Comparison of ENCODE assay signal across 22 cellular contexts in genomic region chr21:44293551-44294231, GRCh38. TPM values are rescaled to one million over a fixed set of nuclear protein-coding genes. Genes with fewer than 3 reads are reported as not detected.
A peak's percentile ranks its signal among the peaks of the same experiment; 100 is the strongest.
DNase-seq lines count a peak whose midpoint lies in the region; ATAC-seq and TF ChIP-seq lines count a peak whose summit lies in the region.
"Had no signal": no experiment of that assay in that cellular context is flagged by ENCODE, and none has a peak within 500 bp of the region (broad histone marks: within the 10 kb centered on the region; RNA-seq: fewer than 3 reads in every experiment).

No MANE protein-coding gene starts in this region.

- CTCF ChIA-PET in CD4-positive, alpha-beta memory T cell (lab: Charles Lee; ENCODE audit: partially characterized antibody), result no interaction called here

- in situ Hi-C loops in brain microvascular endothelial cell (cut with HindIII; ENCODE audit: low pct_ligation_motif_present, low sequenced_read_pairs), result no loop called here

- no peak for TF ChIP-seq CTCF in brain microvascular endothelial cell (IDR thresholded peaks at IDR 0.05; ENCODE audit: low read depth, low read length, missing control alignments)

- no peak overlapping the region for H3K4me3 ChIP-seq in CD4-positive, alpha-beta memory T cell (ENCODE audit: low read length in 2 of 2)
- no peak overlapping the region for H3K4me3 ChIP-seq in brain microvascular endothelial cell (ENCODE audit: low read depth, low read length)
- H3K4me3 ChIP-seq: gastrocnemius medialis had no signal

- intact Hi-C loops in CD4-positive, alpha-beta memory T cell (cut with micrococcal nuclease), result no loop called here
- intact Hi-C loops in sciatic nerve (cut with DNase I), result no loop called here

- H3K9me3 Mint-ChIP-seq in CD4-positive, alpha-beta memory T cell, result peaks cover 0 to 1% (median 0%) of the 10 kb centered on the region in 8 donors
- H3K9me3 Mint-ChIP-seq in T-helper 2 cell treated with Interferon-gamma antibody and Interleukin-4, amounts not matched to agents 5 μg/mL and 100 μg/mL, for 36 hours, result no peaks in the 10 kb centered on the region
- H3K9me3 Mint-ChIP-seq in effector memory CD8-positive, alpha-beta T cell, result no peaks in the 10 kb centered on the region

- no peaks in the 10 kb centered on the region for H3K9me3 ChIP-seq in CD4-positive, alpha-beta memory T cell (ENCODE audit: control insufficient read depth in 1 of 2, low read length in 2 of 2)
- H3K9me3 ChIP-seq: gastrocnemius medialis had no signal

- H3K4me1 Mint-ChIP-seq in CD4-positive, alpha-beta memory T cell, result peaks cover 13 to 37% (median 27%) of the 10 kb centered on the region in 4 donors
- peaks cover 23% of the 10 kb centered on the region for H3K4me1 Mint-ChIP-seq in T-helper 2 cell treated with Interferon-gamma antibody and Interleukin-4, amounts not matched to agents 5 μg/mL and 100 μg/mL, for 36 hours (ENCODE audit: low read depth)
- peaks cover 10 to 31% of the 10 kb centered on the region in 2 donors for H3K4me1 Mint-ChIP-seq in effector memory CD8-positive, alpha-beta T cell (ENCODE audit: low read depth in 2 of 2)

- no peaks in the 10 kb centered on the region for H3K27me3 Mint-ChIP-seq in CD4-positive, alpha-beta memory T cell
- no peaks in the 10 kb centered on the region for H3K27me3 Mint-ChIP-seq in T-helper 2 cell treated with Interferon-gamma antibody and Interleukin-4, amounts not matched to agents 5 μg/mL and 100 μg/mL, for 36 hours (ENCODE audit: low read depth)
- peaks cover 6 to 22% of the 10 kb centered on the region in 2 donors for H3K27me3 Mint-ChIP-seq in effector memory CD8-positive, alpha-beta T cell

- peak overlapping the region in 5 of 8 donors; percentile 48 to 71 (median 53) for H3K4me3 Mint-ChIP-seq in CD4-positive, alpha-beta memory T cell
- peak overlapping the region; percentile 60 for H3K4me3 Mint-ChIP-seq in T-helper 2 cell treated with Interferon-gamma antibody and Interleukin-4, amounts not matched to agents 5 μg/mL and 100 μg/mL, for 36 hours
- no peak overlapping the region for H3K4me3 Mint-ChIP-seq in effector memory CD8-positive, alpha-beta T cell

- H3K27ac ChIP-seq in CD4-positive, alpha-beta memory T cell (ENCODE audit: low read depth, low read length), result no peak overlapping the region
- no peak overlapping the region for H3K27ac ChIP-seq in brain microvascular endothelial cell
- H3K27ac ChIP-seq: gastrocnemius medialis had no signal

- H3K4me1 ChIP-seq in CD4-positive, alpha-beta memory T cell (ENCODE audit: insufficient read depth, low read length), result peaks cover 52% of the 10 kb centered on the region

- POLR2A ChIA-PET in CD4-positive, alpha-beta memory T cell (lab: Charles Lee; ENCODE audit: partially characterized antibody), result interaction anchor here (1.0 kb wide), 1 partner anchor 10 kb away, joined by 3 read pairs; no protein-coding TSS in a partner anchor

- H3K27me3 ChIP-seq in CD4-positive, alpha-beta memory T cell (ENCODE audit: insufficient read depth, low read length), result no peaks in the 10 kb centered on the region
- H3K27me3 ChIP-seq in brain microvascular endothelial cell (replicated peaks), result no peaks in the 10 kb centered on the region

- DNase-seq in activated T-cell treated with anti-CD3 and anti-CD28 coated beads for 1 hour (ENCODE audit: low read depth) (peak; percentile 9), brain microvascular endothelial cell (no peak), sciatic nerve (ENCODE audit: low spot score) (no peak)
- no peak for DNase-seq in activated T-cell treated with anti-CD3 and anti-CD28 coated beads, Interleukin-2, amount 50 U/mL, for 48 hours
- DNase-seq in CD4-positive, alpha-beta memory T cell, result peak; percentile 43 to 63 (median 57)
- no peak for DNase-seq in T-helper 2 cell treated with Interferon-gamma antibody and Interleukin-4, amounts not matched to agents 5 μg/mL and 100 μg/mL, for 36 hours (ENCODE audit: low spot score)
- DNase-seq in effector memory CD8-positive, alpha-beta T cell, result peak in 2 of 3 experiments; percentile 49
- DNase-seq: DMS79 treated with DMSO at 0.1 percent for 48 hours; erythroblast; NCI-H1436 treated with DMSO at 0.1 percent for 48 hours; NCI-H748 treated with DMSO at 0.1 percent for 48 hours; SHP77; small intestine; stimulated activated CD4-positive, alpha-beta T cell treated with anti-CD3 and anti-CD28 coated beads, Interleukin-4, amount 100 ng/mL, for 24 hours had no signal

- no peaks in the 10 kb centered on the region for H3K36me3 ChIP-seq in CD4-positive, alpha-beta memory T cell (ENCODE audit: insufficient read depth, low read length)
- H3K36me3 ChIP-seq in brain microvascular endothelial cell (replicated peaks), result no peaks in the 10 kb centered on the region
- H3K36me3 ChIP-seq: gastrocnemius medialis had no signal

- peak overlapping the region in 1 of 7 donors; percentile 23 for H3K27ac Mint-ChIP-seq in CD4-positive, alpha-beta memory T cell
- H3K27ac Mint-ChIP-seq in T-helper 2 cell treated with Interferon-gamma antibody and Interleukin-4, amounts not matched to agents 5 μg/mL and 100 μg/mL, for 36 hours, result no peak overlapping the region
- peak overlapping the region in 1 of 2 donors; percentile 78 for H3K27ac Mint-ChIP-seq in effector memory CD8-positive, alpha-beta T cell

- ATAC-seq in effector memory CD8-positive, alpha-beta T cell (replicated peaks), result peak; percentile 72
- ATAC-seq in GM18520 (IDR thresholded peaks at IDR 0.05; ENCODE audit: unreplicated experiment) (no peak), sciatic nerve (no peak)
- ATAC-seq: gastrocnemius medialis, HCT116 had no signal

- H3K36me3 Mint-ChIP-seq in CD4-positive, alpha-beta memory T cell, result no peaks in the 10 kb centered on the region
- H3K36me3 Mint-ChIP-seq in T-helper 2 cell treated with Interferon-gamma antibody and Interleukin-4, amounts not matched to agents 5 μg/mL and 100 μg/mL, for 36 hours (ENCODE audit: low read depth), result peaks cover 2% of the 10 kb centered on the region
- H3K36me3 Mint-ChIP-seq in effector memory CD8-positive, alpha-beta T cell (ENCODE audit: insufficient read depth), result peaks cover 16% of the 10 kb centered on the region

RNA-seq across cellular contexts. Expression of gene PFKL, which starts 6.2 kb away (rescaled TPM):
- total RNA-seq in CD4-positive, alpha-beta memory T cell, result 100 to 1,000 TPM; 143 to 145 TPM
- polyA plus RNA-seq in CD4-positive, alpha-beta memory T cell, result 100 to 1,000 TPM; 132 to 134 TPM
- 189 TPM for total RNA-seq in sciatic nerve

RNA-seq across cellular contexts. Expression of gene AIRE, which starts 8.0 kb away (rescaled TPM):
- total RNA-seq in CD4-positive, alpha-beta memory T cell, result not detected
- polyA plus RNA-seq in CD4-positive, alpha-beta memory T cell, result 1 to 10 TPM in 1 of 2 donors, under 1 TPM in 1; 0.32 to 2.3 TPM
- 0.13 TPM for total RNA-seq in sciatic nerve
- total RNA-seq: gastrocnemius medialis, M059J, posterior vena cava had no signal
- polyA plus RNA-seq: AG04450, neural cell had no signal

RNA-seq across cellular contexts. Expression of gene DNMT3L, which starts 32.0 kb away (rescaled TPM):
- not detected for total RNA-seq in CD4-positive, alpha-beta memory T cell
- not detected for polyA plus RNA-seq in CD4-positive, alpha-beta memory T cell
- not detected for total RNA-seq in sciatic nerve
- total RNA-seq: cardiac septum, gastrocnemius medialis, M059J, posterior vena cava had no signal
- polyA plus RNA-seq: AG04450, neural cell, small intestine had no signal

RNA-seq across cellular contexts. Expression of gene CFAP410, which starts 45.5 kb away (rescaled TPM):
- 10 to 100 TPM; 51.7 to 55.2 TPM for total RNA-seq in CD4-positive, alpha-beta memory T cell
- 10 to 100 TPM; 20.1 to 32.4 TPM for polyA plus RNA-seq in CD4-positive, alpha-beta memory T cell
- total RNA-seq in sciatic nerve, result 26.7 TPM

RNA-seq across cellular contexts. Expression of gene ICOSLG, which starts 52.9 kb away (rescaled TPM):
- total RNA-seq in CD4-positive, alpha-beta memory T cell, result 1 to 10 TPM; 4.2 to 4.9 TPM
- 1 to 10 TPM; 1.0 to 4.1 TPM for polyA plus RNA-seq in CD4-positive, alpha-beta memory T cell
- 5.3 TPM for total RNA-seq in sciatic nerve
- polyA plus RNA-seq: AG04450, neural cell had no signal

Comparison
In these comparisons a context has a peak if more than half of its experiments do, and no peak if none do; other contexts are left out.
1. DNase-seq: peak in activated T-cell treated with anti-CD3 and anti-CD28 coated beads for 1 hour (single experiment), CD4-positive, alpha-beta memory T cell (5 of 5) and effector memory CD8-positive, alpha-beta T cell (2 of 3); none in activated T-cell treated with anti-CD3 and anti-CD28 coated beads, Interleukin-2, amount 50 U/mL, for 48 hours (0 of 2), T-helper 2 cell treated with Interferon-gamma antibody and Interleukin-4, amounts not matched to agents 5 μg/mL and 100 μg/mL, for 36 hours (single experiment), brain microvascular endothelial cell (single experiment) and sciatic nerve (single experiment).
2. H3K4me3 Mint-ChIP-seq: peak in CD4-positive, alpha-beta memory T cell (5 of 8) and T-helper 2 cell treated with Interferon-gamma antibody and Interleukin-4, amounts not matched to agents 5 μg/mL and 100 μg/mL, for 36 hours (single experiment); none in effector memory CD8-positive, alpha-beta T cell (0 of 2).